ENCODE assay signal across 9 cellular contexts in genomic region chr17:77382966-77383612, GRCh38.
DNase-seq lines count a peak whose midpoint lies in the region; ATAC-seq, FAIRE-seq and TF ChIP-seq lines count a peak whose summit lies in the region.
"Had no signal": no experiment of that assay in that cellular context is flagged by ENCODE, and none has a peak within 500 bp of the region (broad histone marks: within the 10 kb centered on the region; RNA-seq: fewer than 3 reads in every experiment).

No MANE protein-coding gene starts in this region.

- FAIRE-seq in GM12878 (lab: Jason Lieb, UNC): no peak

- peaks cover 22% of the 10 kb centered on the region for H3K4me1 ChIP-seq in GM12878 (ENCODE audit: control insufficient read depth, insufficient read depth, low read length)
- peaks cover 13% of the 10 kb centered on the region for H3K4me1 ChIP-seq in mesendoderm (ENCODE audit: control insufficient read depth, low read depth, low read length)
- H3K4me1 ChIP-seq in uterus: peaks cover 6 to 53% of the 10 kb centered on the region in 2 donors

- H2BK5ac ChIP-seq in mesendoderm (ENCODE audit: low read length): no peak overlapping the region

- no peak overlapping the region for H3K18ac ChIP-seq in mesendoderm (ENCODE audit: low read length)

- in situ Hi-C loops in GM12878 (cut with MboI): no loop called here

- peaks cover 7% of the 10 kb centered on the region for H4K20me1 ChIP-seq in GM12878 (ENCODE audit: control insufficient read depth, insufficient read depth)

- peak overlapping the region; percentile 85 for H3K56ac ChIP-seq in mesendoderm (ENCODE audit: low read length)

- RAD21 ChIA-PET in GM12878 (lab: Charles Lee; ENCODE audit: unreplicated experiment): interaction anchor here (0.8 kb wide), 1 partner anchor 47 kb away, joined by 4 read pairs; no protein-coding TSS in a partner anchor

- H2AK5ac ChIP-seq in mesendoderm (ENCODE audit: low read length): no peak overlapping the region

- ATAC-seq in Right ventricle myocardium inferior: peak; percentile 4
- no peak for ATAC-seq in Right ventricle myocardium superior (ENCODE audit: poor library complexity)
- ATAC-seq in GM12878: peak; percentile 45
- ATAC-seq in HG03469 (IDR thresholded peaks at IDR 0.05; ENCODE audit: unreplicated experiment): no peak
- no peak for ATAC-seq in GM21786 (IDR thresholded peaks at IDR 0.05; ENCODE audit: unreplicated experiment)
- no peak for ATAC-seq in GM19395 (IDR thresholded peaks at IDR 0.05; ENCODE audit: unreplicated experiment)

- intact Hi-C loops in Right ventricle myocardium inferior (cut with DNase I): no loop called here
- intact Hi-C loops in Right ventricle myocardium superior (cut with DNase I): loop anchor here (10.0 kb wide), 1 partner anchor 48 kb away; no protein-coding TSS in a partner anchor
- intact Hi-C loops in GM12878 (cut with micrococcal nuclease; ENCODE audit: unreplicated experiment): no loop called here
- intact Hi-C loops in uterus (cut with DNase I; ENCODE audit: low total_unique reads): no loop called here

- no TSS peak for BruUV-seq in GM12878 (replicated peaks; lab: Mats Ljungman, UMichigan)

- no peak overlapping the region for H2AFZ ChIP-seq in GM12878 (ENCODE audit: control insufficient read depth, low read depth, low read length)

- no peak overlapping the region for H3K4ac ChIP-seq in mesendoderm (ENCODE audit: low read depth, low read length)

- H4K8ac ChIP-seq in mesendoderm (ENCODE audit: low read depth, low read length): no peak overlapping the region

- 77% methylated on average over 8 of the region's 8 CpGs for WGBS in GM12878 (ENCODE audit: insufficient coverage, insufficient replicate concordance, low lambda C conversion rate, missing lambda C conversion rate)
- WGBS in mesendoderm (ENCODE audit: extremely low coverage, insufficient coverage, low lambda C conversion rate): no CpG with 5 or more reads among the region's 8 CpGs

- H2BK120ac ChIP-seq in mesendoderm (ENCODE audit: low read depth, low read length): no peak overlapping the region

- CTCF ChIA-PET in GM12878 (lab: Yijun Ruan, JAX): interaction anchor here (0.6 to 1.5 kb wide), 5 partner anchors 10 to 77 kb away, joined by 3 to 7 read pairs (median 4); no protein-coding TSS in a partner anchor

- DNase-seq in Right ventricle myocardium inferior (ENCODE audit: missing footprints): no peak
- DNase-seq in Right ventricle myocardium superior: no peak
- no peak for DNase-seq in GM12878 (ENCODE audit: low read depth, low spot score)
- DNase-seq in mesendoderm: peak; percentile 45
- DNase-seq in uterus: peak in 1 of 2 donors; percentile 33
- DNase-seq: NCI-H774 had no signal

- H3K79me2 ChIP-seq in GM12878 (ENCODE audit: control insufficient read depth, insufficient read depth, low read length): peaks cover 5% of the 10 kb centered on the region
- peaks cover 82% of the 10 kb centered on the region for H3K79me2 ChIP-seq in mesendoderm (ENCODE audit: control insufficient read depth, insufficient read depth, low read length)

- TF ChIP-seq POLR2A in GM12878 (IDR thresholded peaks at IDR 0.05; ENCODE audit: low read depth, low read length) (no peak), uterus (IDR thresholded peaks at IDR 0.05) (no peak)

- SMC1A ChIA-PET in GM12878 (lab: Charles Lee; ENCODE audit: uncharacterized antibody, unreplicated experiment): interaction anchor here (0.8 to 2.1 kb wide), 4 partner anchors 17 to 51 kb away, joined by 3 to 9 read pairs (median 4); no protein-coding TSS in a partner anchor

- no peak overlapping the region for H3K27ac ChIP-seq in GM12878 (ENCODE audit: control insufficient read depth, insufficient read depth)
- peak overlapping the region; percentile 7 for H3K27ac ChIP-seq in mesendoderm (ENCODE audit: low read depth, low read length)
- H3K27ac ChIP-seq in uterus: peak overlapping the region; percentile 68 to 97

- no peak overlapping the region for H3K23ac ChIP-seq in mesendoderm (ENCODE audit: low read length)

- TF ChIP-seq RAD21 in GM12878 (IDR thresholded peaks at IDR 0.05; ENCODE audit: insufficient read depth, low read depth, low read length): no peak

- H3K4me3 ChIP-seq in GM12878 (no peak overlapping the region), mesendoderm (ENCODE audit: low read length) (no peak overlapping the region), uterus (no peak overlapping the region)

- H2BK15ac ChIP-seq in mesendoderm (replicated peaks; ENCODE audit: low read depth): no peak overlapping the region

- H3K9ac ChIP-seq in GM12878 (ENCODE audit: control insufficient read depth, insufficient read depth, low read length) (no peak overlapping the region), mesendoderm (ENCODE audit: low read length) (no peak overlapping the region)

- POLR2A ChIA-PET in GM12878 (lab: Charles Lee): no interaction called here

- H4K5ac ChIP-seq in mesendoderm (ENCODE audit: low read length): no peak overlapping the region

- H3K36me3 ChIP-seq in GM12878 (ENCODE audit: control insufficient read depth in 2 of 2, insufficient read depth in 2 of 2, low read length in 1 of 2) (peaks cover 0 to 3% of the 10 kb centered on the region in 2 experiments; a peak in 2 of 4 replicates), mesendoderm (ENCODE audit: control insufficient read depth, insufficient read depth, low read length) (no peaks in the 10 kb centered on the region), uterus (no peaks in the 10 kb centered on the region)

- H3K27me3 ChIP-seq in GM12878 (replicated peaks in 1 of 2; ENCODE audit: control insufficient read depth in 2 of 2, insufficient read depth in 2 of 2, low read length in 1 of 2) (no peaks in the 10 kb centered on the region), mesendoderm (ENCODE audit: insufficient read depth, low read length, poor library complexity) (no peaks in the 10 kb centered on the region), uterus (no peaks in the 10 kb centered on the region)

- no peak for TF ChIP-seq EP300 in GM12878 (IDR thresholded peaks at IDR 0.05; ENCODE audit: borderline replicate concordance in 1 of 2, control insufficient read depth in 1 of 2, low read depth in 2 of 2, low read length in 2 of 2)

- H3K9me3 ChIP-seq in GM12878 (replicated peaks; ENCODE audit: control insufficient read depth, insufficient read depth, low read length) (no peaks in the 10 kb centered on the region), uterus (no peaks in the 10 kb centered on the region)

- TF ChIP-seq CTCF in GM12878 (IDR thresholded peaks at IDR 0.05 in 2 of 3, conservative IDR thresholded peaks at IDR 0.05 in 1 of 3; ENCODE audit: control insufficient read depth in 2 of 3, extremely low read depth in 1 of 3, insufficient read depth in 1 of 3, low read depth in 3 of 3, low read length in 3 of 3) (no peak), uterus (IDR thresholded peaks at IDR 0.05) (no peak)

- H3K79me1 ChIP-seq in mesendoderm (ENCODE audit: low read length): peaks cover 58% of the 10 kb centered on the region

- H3K4me2 ChIP-seq in GM12878 (ENCODE audit: control insufficient read depth, insufficient read depth) (peak overlapping the region; percentile 17; the same call in 1 of the 2 replicates), mesendoderm (ENCODE audit: low read length) (no peak overlapping the region)

TF ChIP-seq in GM12878, 131 proteins besides CTCF, POLR2A, EP300 and RAD21:
- TF ChIP-seq CBX3 (IDR thresholded peaks at IDR 0.05; ENCODE audit: borderline replicate concordance, low read depth) (no peak), ESRRA (IDR thresholded peaks at IDR 0.05; ENCODE audit: low read length) (no peak), TCF12 (IDR thresholded peaks at IDR 0.05; ENCODE audit: low read depth, low read length) (no peak)

Comparison
In these comparisons a context has a peak if more than half of its experiments do, and no peak if none do; other contexts are left out.
1. ATAC-seq: peak in Right ventricle myocardium inferior (single experiment) and GM12878 (single experiment); none in Right ventricle myocardium superior (single experiment), HG03469 (single experiment), GM21786 (single experiment) and GM19395 (single experiment).